In the genomic region with DNA sequence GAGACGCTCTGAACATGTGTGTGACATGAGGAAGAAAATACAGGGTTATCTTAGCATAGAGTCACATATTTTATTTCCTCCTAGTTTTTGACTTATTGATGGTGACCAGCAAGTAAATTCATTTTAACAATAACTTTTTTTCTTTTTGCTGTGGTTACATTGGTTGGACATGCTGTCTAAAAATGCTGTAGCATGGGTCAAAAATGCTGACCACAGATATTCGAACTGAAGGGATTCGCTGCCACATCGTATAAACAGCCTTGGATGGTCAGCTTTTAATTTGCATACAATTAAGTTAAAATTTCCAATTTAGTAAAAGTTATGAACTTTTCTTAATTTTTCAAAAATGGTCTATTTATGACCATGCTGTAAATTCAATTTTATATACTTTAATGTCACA, we compare ENCODE assay signal across 14 cellular contexts. TPM values are rescaled to one million over a fixed set of nuclear protein-coding genes. Genes with fewer than 3 reads are reported as not detected.
DNase-seq lines count a peak whose midpoint lies in the region; ATAC-seq, FAIRE-seq and TF ChIP-seq lines count a peak whose summit lies in the region.
"Had no signal": no experiment of that assay in that cellular context is flagged by ENCODE, and none has a peak within 500 bp of the region (broad histone marks: within the 10 kb centered on the region; RNA-seq: fewer than 3 reads in every experiment).

No MANE protein-coding gene starts in this region.

- H2BK15ac ChIP-seq in IMR-90 (ENCODE audit: low read depth, low read length) = no peak overlapping the region

- TF ChIP-seq EP300 in tibial nerve (IDR thresholded peaks at IDR 0.05) = no peak

- no peak overlapping the region for H3K4ac ChIP-seq in IMR-90 (ENCODE audit: low read depth, low read length)

- H2AFZ ChIP-seq in IMR-90 (replicated peaks; ENCODE audit: low read length, poor library complexity) = no peak overlapping the region
- H2AFZ ChIP-seq: GM23338 had no signal

- H4K5ac ChIP-seq in IMR-90 (ENCODE audit: low read depth, low read length) = no peak overlapping the region

- in situ Hi-C loops in IMR-90 (cut with MboI; ENCODE audit: low sequenced_read_pairs) = no loop called here

- no peak overlapping the region for H4K91ac ChIP-seq in IMR-90 (ENCODE audit: insufficient read depth, low read depth, low read length)

- H3K4me2 ChIP-seq in IMR-90 (ENCODE audit: low read depth, low read length) = no peak overlapping the region
- H3K4me2 ChIP-seq: GM23338 had no signal

- ATAC-seq in IMR-90 (ENCODE audit: low read depth) (no peak), mucosa of descending colon (no peak)
- ATAC-seq: GM23338 had no signal

- no peaks in the 10 kb centered on the region for H3K9me1 ChIP-seq in IMR-90 (ENCODE audit: insufficient read depth, low read length)

- H3K9ac ChIP-seq in IMR-90 (ENCODE audit: low read depth, low read length) (no peak overlapping the region), kidney (ENCODE audit: low read length in 2 of 2) (no peak overlapping the region)

- H3K18ac ChIP-seq in IMR-90 (ENCODE audit: low read depth, low read length) = no peak overlapping the region

- no peak for TF ChIP-seq RAD21 in IMR-90 (IDR thresholded peaks at IDR 0.05; ENCODE audit: low read length)

- intact Hi-C loops in IMR-90 (cut with micrococcal nuclease) (no loop called here), kidney (cut with DNase I) (no loop called here), mucosa of descending colon (cut with DNase I, micrococcal nuclease) (no loop called here)

- POLR2A ChIA-PET in IMR-90 (lab: Charles Lee; ENCODE audit: unreplicated experiment) = no interaction called here

- H3K4me1 ChIP-seq in IMR-90 (ENCODE audit: control insufficient read depth, insufficient read depth, low read length) (no peaks in the 10 kb centered on the region), kidney (ENCODE audit: control insufficient read depth in 1 of 2, insufficient read depth in 1 of 2, low read depth in 1 of 2, low read length in 2 of 2) (no peaks in the 10 kb centered on the region), tibial nerve (no peaks in the 10 kb centered on the region), mucosa of descending colon (ENCODE audit: low read depth) (no peaks in the 10 kb centered on the region)

- WGBS in IMR-90 (ENCODE audit: extremely low coverage in 2 of 2, insufficient read length in 1 of 2), 2 experiments = no CpG with 5 or more reads among the region's 4 CpGs
- 94 to 95% methylated on average over 4 of the region's 4 CpGs for WGBS in tibial nerve, 2 donors

- H4K20me1 ChIP-seq in IMR-90 (ENCODE audit: insufficient read depth, low read length) = no peaks in the 10 kb centered on the region

- H2AK9ac ChIP-seq in IMR-90 (replicated peaks; ENCODE audit: low read depth, low read length, poor library complexity) = no peak overlapping the region

- no peak overlapping the region for H2BK20ac ChIP-seq in IMR-90 (ENCODE audit: low read depth, low read length)

- TF ChIP-seq POLR2A in IMR-90 (IDR thresholded peaks at IDR 0.05; ENCODE audit: low read depth, low read length) (no peak), tibial nerve (IDR thresholded peaks at IDR 0.05) (no peak)

- FAIRE-seq in kidney (lab: Jason Lieb, UNC) = peak; percentile 64
- FAIRE-seq: GM12891 had no signal

- H3K27me3 ChIP-seq in IMR-90 (ENCODE audit: control insufficient read depth, insufficient read depth, low read length) (no peaks in the 10 kb centered on the region), tibial nerve (no peaks in the 10 kb centered on the region)

- H3K79me1 ChIP-seq in IMR-90 (ENCODE audit: low read depth in 1 of 2, low read length in 2 of 2) = no peaks in the 10 kb centered on the region

- H2BK5ac ChIP-seq in IMR-90 (ENCODE audit: low read depth, low read length, poor library complexity, severe bottlenecking) = no peak overlapping the region

- H3K36me3 ChIP-seq in IMR-90 (ENCODE audit: control insufficient read depth, insufficient read depth, low read length) = no peaks in the 10 kb centered on the region
- H3K36me3 ChIP-seq in kidney (ENCODE audit: control insufficient read depth in 1 of 2, insufficient read depth in 2 of 2, low read length in 2 of 2) = no peaks in the 10 kb centered on the region
- H3K36me3 ChIP-seq in tibial nerve = peaks cover 0 to 4% (median 0%) of the 10 kb centered on the region in 3 donors
- H3K36me3 ChIP-seq in mucosa of descending colon (ENCODE audit: low read depth) = no peaks in the 10 kb centered on the region

- TF ChIP-seq CTCF in IMR-90 (conservative IDR thresholded peaks at IDR 0.05; ENCODE audit: low read depth, low read length) (no peak), kidney (IDR thresholded peaks at IDR 0.05; ENCODE audit: borderline replicate concordance, extremely low read depth, insufficient read depth) (no peak), tibial nerve (IDR thresholded peaks at IDR 0.05) (no peak), mucosa of descending colon (IDR thresholded peaks at IDR 0.05) (no peak)

- no peak overlapping the region for H2BK120ac ChIP-seq in IMR-90 (ENCODE audit: low read depth, low read length)

- H4K8ac ChIP-seq in IMR-90 (ENCODE audit: low read depth in 2 of 2, low read length in 2 of 2) = no peak overlapping the region

- dilution Hi-C loops in IMR-90 (cut with HindIII; ENCODE audit: low sequenced_read_pairs, unreplicated experiment) = no loop called here

- H3K9me3 ChIP-seq in IMR-90 (ENCODE audit: control insufficient read depth, insufficient read depth, low read length) (no peaks in the 10 kb centered on the region), kidney (ENCODE audit: control insufficient read depth in 1 of 2, low read length in 2 of 2) (no peaks in the 10 kb centered on the region), tibial nerve (no peaks in the 10 kb centered on the region), mucosa of descending colon (no peaks in the 10 kb centered on the region)

- H3K23ac ChIP-seq in IMR-90 (ENCODE audit: low read depth, low read length) = no peak overlapping the region

- H3K27ac ChIP-seq in IMR-90 (ENCODE audit: insufficient read depth, low read length) = no peak overlapping the region
- H3K27ac ChIP-seq in kidney (ENCODE audit: low read depth in 2 of 2, low read length in 2 of 2) = no peak overlapping the region
- H3K27ac ChIP-seq in tibial nerve = no peak overlapping the region

- no peak overlapping the region for H2AK5ac ChIP-seq in IMR-90 (ENCODE audit: low read depth, low read length)

- CTCF ChIA-PET in IMR-90 (lab: Yijun Ruan, JAX) = no interaction called here

- no peak overlapping the region for H3K4me3 ChIP-seq in IMR-90 (ENCODE audit: insufficient read depth, low read depth, low read length)
- H3K4me3 ChIP-seq in kidney (ENCODE audit: low read length in 2 of 2) = no peak overlapping the region
- no peak overlapping the region for H3K4me3 ChIP-seq in tibial nerve
- H3K4me3 ChIP-seq in mucosa of descending colon = no peak overlapping the region
- H3K4me3 ChIP-seq: GM23338 had no signal

- no TSS peak for BruUV-seq in IMR-90 (replicated peaks; lab: Mats Ljungman, UMichigan)

- H3K14ac ChIP-seq in IMR-90 (replicated peaks; ENCODE audit: low read depth, low read length) = no peak overlapping the region

- H3K56ac ChIP-seq in IMR-90 (ENCODE audit: extremely low read depth, insufficient read depth, low read length) = no peak overlapping the region

- DNase-seq in AG08395 (ENCODE audit: low spot score) (peak; percentile 15), IMR-90 (no peak), astrocyte of the hippocampus (ENCODE audit: low read depth, low spot score) (peak; percentile 46), kidney (no peak), tibial nerve (ENCODE audit: low spot score in 2 of 2) (no peak), COR-L47 (lab: John Stamatoyannopoulos, UW) (no peak), NCI-H1417 treated with DMSO at 0.1 percent for 48 hours (lab: John Stamatoyannopoulos, UW) (no peak), mucosa of descending colon (no peak)
- DNase-seq: C1 segment of cervical spinal cord; CD4-positive, alpha-beta T cell; DMS79; H7 had no signal

TF ChIP-seq in IMR-90, 13 proteins besides CTCF, POLR2A, EP300 and RAD21:
- TF ChIP-seq BHLHE40 (IDR thresholded peaks at IDR 0.05; ENCODE audit: low read depth, low read length) = no peak
- TF ChIP-seq USF2 (IDR thresholded peaks at IDR 0.05; ENCODE audit: low read depth, low read length) = no peak
- peak; percentile 61 for TF ChIP-seq MAFK (IDR thresholded peaks at IDR 0.05; ENCODE audit: low read depth, low read length)

RNA-seq across cellular contexts. Expression of gene RPGRIP1L, which starts 30.5 kb away (rescaled TPM):
- total RNA-seq in IMR-90 (2012; rRNA removed) = 10.4 and 18.3 TPM in 2 replicates
- polyA plus RNA-seq in IMR-90 (2012; rRNA removed) = 7.0 and 7.3 TPM in 2 replicates
- 1.2 and 1.5 TPM in 2 replicates for polyA plus RNA-seq in IMR-90 (2012; cell fraction: cytosol; rRNA removed)
- polyA plus RNA-seq in IMR-90 (2012; cell fraction: nucleus; rRNA removed; ENCODE audit: low replicate concordance) = 1.4 and 9.8 TPM in 2 replicates
- 10.2 TPM for total RNA-seq in kidney
- polyA plus RNA-seq in kidney (ENCODE audit: insufficient read depth, low read depth, low replicate concordance) = 4.3 TPM
- total RNA-seq in tibial nerve = 1 to 10 TPM; 4.4 to 7.1 (median 6.6) TPM
- 1 to 10 TPM; 2.1 to 5.3 (median 3.8) TPM for total RNA-seq in mucosa of descending colon

RNA-seq across cellular contexts. Expression of gene FTO, which starts 30.8 kb away (rescaled TPM):
- total RNA-seq in IMR-90 (2012; rRNA removed) (121 and 132 TPM in 2 replicates), kidney (116 TPM), tibial nerve (100 to 1,000 TPM in 3 of 4 donors, 10 to 100 TPM in 1; 98.1 to 127 (median 109) TPM), mucosa of descending colon (10 to 100 TPM; 38.0 to 81.7 (median 39.1) TPM)
- polyA plus RNA-seq in IMR-90 (2012; rRNA removed) (57.4 and 70.3 TPM in 2 replicates), kidney (ENCODE audit: insufficient read depth, low read depth, low replicate concordance) (22.3 TPM)
- 23.4 and 33.2 TPM in 2 replicates for polyA plus RNA-seq in IMR-90 (2012; cell fraction: cytosol; rRNA removed)
- polyA plus RNA-seq in IMR-90 (2012; cell fraction: nucleus; rRNA removed; ENCODE audit: low replicate concordance) = 7.1 and 28.7 TPM in 2 replicates

Comparison
In these comparisons a context has a peak if more than half of its experiments do, and no peak if none do; other contexts are left out.
1. DNase-seq: peak in AG08395 (single experiment) and astrocyte of the hippocampus (single experiment); none in IMR-90 (single experiment), kidney (single experiment), tibial nerve (0 of 2), COR-L47 (single experiment), NCI-H1417 treated with DMSO at 0.1 percent for 48 hours (single experiment) and mucosa of descending colon (0 of 3).